Comparison of ENCODE assay signal across 9 cellular contexts in genomic region chr1:113813218-113813617, GRCh38. TPM values are rescaled to one million over a fixed set of nuclear protein-coding genes. Genes with fewer than 3 reads are reported as not detected.
DNase-seq lines count a peak whose midpoint lies in the region; ATAC-seq and TF ChIP-seq lines count a peak whose summit lies in the region.
"Had no signal": no experiment of that assay in that cellular context is flagged by ENCODE, and none has a peak within 500 bp of the region (broad histone marks: within the 10 kb centered on the region; RNA-seq: fewer than 3 reads in every experiment).

No MANE protein-coding gene starts in this region.

- DNase-seq in Calu3, result no peak
- DNase-seq in osteocyte (ENCODE audit: extremely low spot score, unreplicated experiment), result no peak
- no peak for DNase-seq in NCI-H774 (lab: John Stamatoyannopoulos, UW)
- DNase-seq: NCI-H1105, RPMI8226 had no signal

- intact Hi-C loops in Calu3 (cut with micrococcal nuclease; ENCODE audit: unreplicated experiment), result no loop called here

- H3K4me3 Mint-ChIP-seq in Calu3 (ENCODE audit: low read depth, unreplicated experiment), result peak overlapping the region; percentile 92
- peak overlapping the region; percentile 95 to 100 (median 97) for H3K4me3 Mint-ChIP-seq in brain
- H3K4me3 Mint-ChIP-seq in osteocyte (ENCODE audit: unreplicated experiment), result peak overlapping the region; percentile 93

- CTCF ChIA-PET in Calu3 (lab: Charles Lee), result no interaction called here

- H3K36me3 Mint-ChIP-seq in Calu3 (ENCODE audit: insufficient read depth, unreplicated experiment) (peaks cover 25% of the 10 kb centered on the region), brain (peaks cover 10% of the 10 kb centered on the region), osteocyte (ENCODE audit: unreplicated experiment) (no peaks in the 10 kb centered on the region)

- peaks cover 15% of the 10 kb centered on the region for H3K36me3 ChIP-seq in KOPT-K1 (ENCODE audit: insufficient read depth, low read length)

- ATAC-seq in GM21619 (IDR thresholded peaks at IDR 0.05; ENCODE audit: unreplicated experiment), result no peak
- no peak for ATAC-seq in GM18873 (IDR thresholded peaks at IDR 0.05; ENCODE audit: low FRiP score, unreplicated experiment)

- H3K27ac ChIP-seq in KOPT-K1 (ENCODE audit: low read depth, low read length, poor library complexity, severe bottlenecking), result peak overlapping the region; percentile 98

- H3K4me1 Mint-ChIP-seq in Calu3 (ENCODE audit: low read depth, unreplicated experiment) (no peaks in the 10 kb centered on the region), brain (peaks cover 34% of the 10 kb centered on the region), osteocyte (ENCODE audit: unreplicated experiment) (peaks cover 31% of the 10 kb centered on the region)

- no peaks in the 10 kb centered on the region for H3K9me3 Mint-ChIP-seq in Calu3 (ENCODE audit: low read depth, unreplicated experiment)
- peaks cover 0 to 6% (median 4%) of the 10 kb centered on the region in 5 experiments for H3K9me3 Mint-ChIP-seq in brain
- H3K9me3 Mint-ChIP-seq in osteocyte (ENCODE audit: unreplicated experiment), result peaks cover 2% of the 10 kb centered on the region

- BruUV-seq in Calu3 (replicated peaks; lab: Mats Ljungman, UMichigan), result no TSS peak

- peak overlapping the region; percentile 92 for H3K27ac Mint-ChIP-seq in Calu3 (ENCODE audit: unreplicated experiment)
- peak overlapping the region; percentile 96 to 99 (median 99) for H3K27ac Mint-ChIP-seq in brain
- H3K27ac Mint-ChIP-seq in osteocyte (ENCODE audit: unreplicated experiment), result peak overlapping the region; percentile 93

- H3K27me3 Mint-ChIP-seq in Calu3 (ENCODE audit: unreplicated experiment) (no peaks in the 10 kb centered on the region), brain (peaks cover 19% of the 10 kb centered on the region), osteocyte (ENCODE audit: unreplicated experiment) (no peaks in the 10 kb centered on the region)

- no peaks in the 10 kb centered on the region for H3K9me3 ChIP-seq in KOPT-K1 (ENCODE audit: insufficient read depth, low read length, poor library complexity, severe bottlenecking)

- no peak for TF ChIP-seq CTCF in Calu3 (IDR thresholded peaks at IDR 0.05; ENCODE audit: unreplicated experiment)
- TF ChIP-seq CTCF in brain (conservative IDR thresholded peaks at IDR 0.05), result no peak
- no peak for TF ChIP-seq CTCF in osteocyte (IDR thresholded peaks at IDR 0.05)

RNA-seq across cellular contexts. Expression of gene RSBN1, which starts 0.9 kb away (rescaled TPM):
- total RNA-seq in Calu3 (2022) (9.6 and 9.9 TPM in 2 replicates), osteocyte (15.2 and 17.0 TPM in 2 replicates)
- 10.2 TPM for polyA plus RNA-seq in brain (ENCODE audit: insufficient read depth, low read depth, low replicate concordance)

RNA-seq across cellular contexts. Expression of gene PHTF1, which starts 53.9 kb away (rescaled TPM):
- total RNA-seq in Calu3 (2022), result 12.1 and 14.9 TPM in 2 replicates
- polyA plus RNA-seq in brain (ENCODE audit: insufficient read depth, low read depth, low replicate concordance), result 9.5 TPM
- total RNA-seq in osteocyte, result 25.8 and 30.4 TPM in 2 replicates

RNA-seq across cellular contexts. Expression of gene PTPN22, which starts 58.3 kb away (rescaled TPM):
- total RNA-seq in Calu3 (2022) (0.24 and 0.38 TPM in 2 replicates), osteocyte (not detected in 2 replicates)
- not detected for polyA plus RNA-seq in brain (ENCODE audit: insufficient read depth, low read depth, low replicate concordance)
